ENCODE assay signal across 29 cellular contexts in the genomic region with DNA sequence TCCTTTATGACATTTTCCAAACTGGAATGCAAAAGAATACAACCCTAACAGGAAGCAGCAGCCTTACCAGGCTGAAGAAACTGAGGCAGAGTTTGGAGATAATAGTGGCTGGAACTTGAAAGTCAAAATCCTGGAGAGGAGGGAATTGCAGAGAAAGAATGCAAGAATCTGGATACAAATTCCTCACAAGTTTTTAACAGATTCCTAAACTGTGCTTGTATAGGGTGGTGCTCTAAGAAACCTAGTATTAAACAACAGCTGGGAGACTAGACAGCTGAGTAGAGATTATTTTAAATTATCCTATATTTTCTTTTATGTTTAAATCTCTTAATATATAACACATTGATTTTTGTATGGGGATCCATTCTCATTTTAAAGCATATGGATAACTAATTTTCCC.
"Had no signal": no experiment of that assay in that cellular context is flagged by ENCODE, and none has a peak within 500 bp of the region (broad histone marks: within the 10 kb centered on the region; RNA-seq: fewer than 3 reads in every experiment).

No MANE protein-coding gene starts in this region.

- H3K9me3 Mint-ChIP-seq: immature natural killer cell; natural killer cell treated with Interleukin-12 subunit alpha and Interleukin-12 subunit beta and Interleukin-15 and Interleukin-18, amount 100 ng/mL, for 72 hours; neural progenitor cell; stimulated activated naive CD8-positive, alpha-beta T cell treated with anti-CD3 and anti-CD28 coated beads, Interleukin-15, amount 100 ng/mL, for 72 hours had no signal

- H3K27me3 ChIP-seq: esophagus muscularis mucosa, neural progenitor cell, right lobe of liver, suprapubic skin, transverse colon, upper lobe of right lung, uterus had no signal

- H3K27me3 Mint-ChIP-seq: naive B cell; natural killer cell treated with Interleukin-12 subunit alpha and Interleukin-12 subunit beta and Interleukin-15 and Interleukin-18, amount 100 ng/mL, for 72 hours; progenitor cell of endocrine pancreas; stimulated activated naive CD8-positive, alpha-beta T cell treated with anti-CD3 and anti-CD28 coated beads, Interleukin-15, amount 100 ng/mL, for 72 hours had no signal

- H3K4me1 ChIP-seq: esophagus muscularis mucosa, lower lobe of right lung, neural progenitor cell, parathyroid adenoma, right lobe of liver, suprapubic skin, transverse colon, upper lobe of right lung had no signal

- H3K4me3 ChIP-seq: coronary artery, esophagus muscularis mucosa, lower lobe of right lung, neural progenitor cell, right lobe of liver, smooth muscle cell, suprapubic skin, transverse colon, upper lobe of right lung, uterus had no signal

- DNase-seq: dermis blood vessel endothelial cell; effector memory CD4-positive, alpha-beta T cell; foreskin melanocyte; hypothalamus; immature natural killer cell; islet precursor cell; kidney glomerular epithelial cell; left colon; left ventricle myocardium superior; lower lobe of right lung; naive B cell; right lobe of liver; stimulated activated CD4-positive, alpha-beta T cell treated with anti-CD3 and anti-CD28 coated beads, Interleukin-12 subunit alpha, Interleukin-12 subunit beta, amount 100 ng/mL, for 4 hours; stimulated activated CD4-positive, alpha-beta T cell treated with anti-CD3 and anti-CD28 coated beads, Interleukin-1b, Interleukin-23, amount 100 ng/mL, for 48 hours; stimulated activated CD4-positive, alpha-beta T cell treated with anti-CD3 and anti-CD28 coated beads, Interleukin-4, amount 100 ng/mL, for 1 hour; stimulated activated CD8-positive, alpha-beta memory T cell treated with anti-CD3 and anti-CD28 coated beads, Interleukin-4, amount 100 ng/mL, for 48 hours; stimulated activated naive CD4-positive, alpha-beta T cell; stimulated activated naive CD8-positive, alpha-beta T cell treated with anti-CD3 and anti-CD28 coated beads, Interleukin-15, amount 100 ng/mL, for 72 hours; transverse colon; upper lobe of right lung; uterus had no signal

- H3K27ac Mint-ChIP-seq: immature natural killer cell; naive B cell; natural killer cell treated with Interleukin-12 subunit alpha and Interleukin-12 subunit beta and Interleukin-15 and Interleukin-18, amount 100 ng/mL, for 72 hours; neural progenitor cell; progenitor cell of endocrine pancreas; stimulated activated naive CD8-positive, alpha-beta T cell treated with anti-CD3 and anti-CD28 coated beads, Interleukin-15, amount 100 ng/mL, for 72 hours had no signal

- H3K4me1 Mint-ChIP-seq: neural progenitor cell; stimulated activated naive CD8-positive, alpha-beta T cell treated with anti-CD3 and anti-CD28 coated beads, Interleukin-15, amount 100 ng/mL, for 72 hours had no signal

- ATAC-seq: left colon; left ventricle myocardium superior; lower lobe of right lung; natural killer cell treated with Interleukin-12 subunit alpha and Interleukin-12 subunit beta and Interleukin-15 and Interleukin-18, amount 100 ng/mL, for 72 hours; right lobe of liver; stimulated activated naive CD8-positive, alpha-beta T cell treated with anti-CD3 and anti-CD28 coated beads, Interleukin-15, amount 100 ng/mL, for 72 hours; upper lobe of right lung had no signal

- H3K9ac ChIP-seq: neural progenitor cell, parathyroid adenoma had no signal

- H3K36me3 ChIP-seq: neural progenitor cell, suprapubic skin, uterus had no signal

- H3K4me3 Mint-ChIP-seq: immature natural killer cell; naive B cell; natural killer cell treated with Interleukin-12 subunit alpha and Interleukin-12 subunit beta and Interleukin-15 and Interleukin-18, amount 100 ng/mL, for 72 hours; neural progenitor cell; stimulated activated naive CD8-positive, alpha-beta T cell treated with anti-CD3 and anti-CD28 coated beads, Interleukin-15, amount 100 ng/mL, for 72 hours had no signal

- H3K9me3 ChIP-seq: esophagus muscularis mucosa, lower lobe of right lung, right lobe of liver, suprapubic skin, transverse colon, upper lobe of right lung, uterus had no signal
